14 cellular contexts compared by ENCODE assay signal in the genomic region with DNA sequence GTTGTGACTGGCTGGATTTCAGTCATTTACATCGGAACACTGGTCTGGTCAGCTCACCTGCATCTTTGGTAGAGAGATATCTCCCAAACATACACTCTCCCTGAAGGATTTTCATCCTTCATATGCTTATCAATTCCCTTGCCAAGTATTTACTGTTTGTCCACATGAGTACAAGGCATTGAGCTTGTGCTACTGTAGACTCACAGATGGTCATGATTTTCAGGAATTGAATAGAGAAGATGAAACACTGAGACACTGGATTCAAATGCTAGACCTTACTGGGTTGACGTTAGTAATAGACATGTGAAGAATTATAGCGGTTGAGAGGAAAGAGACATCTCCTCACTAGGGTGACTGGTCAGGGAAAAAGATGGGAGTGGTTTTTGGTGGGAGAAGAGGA.
DNase-seq lines count a peak whose midpoint lies in the region; ATAC-seq and TF ChIP-seq lines count a peak whose summit lies in the region.
"Had no signal": no experiment of that assay in that cellular context is flagged by ENCODE, and none has a peak within 500 bp of the region (broad histone marks: within the 10 kb centered on the region; RNA-seq: fewer than 3 reads in every experiment).

No MANE protein-coding gene starts in this region.

- TF ChIP-seq CTCF in endothelial cell (IDR thresholded peaks at IDR 0.05; ENCODE audit: unreplicated experiment) (no peak), osteoblast (IDR thresholded peaks at IDR 0.05; ENCODE audit: extremely low read depth, low read depth, low read length) (no peak)

- peaks cover 82% of the 10 kb centered on the region for H3K79me2 ChIP-seq in osteoblast (ENCODE audit: insufficient read depth, low read length)

- H3K9me3 Mint-ChIP-seq in activated naive CD4-positive, alpha-beta T cell treated with anti-CD3 and anti-CD28 coated beads, Interleukin-2, amount 50 U/mL, for 24 hours: no peaks in the 10 kb centered on the region
- peaks cover 13% of the 10 kb centered on the region for H3K9me3 Mint-ChIP-seq in activated naive CD4-positive, alpha-beta T cell treated with anti-CD3 and anti-CD28 coated beads, Interleukin-2, amount 10 ng/mL, durations not matched to agents 7 days and 5 days
- H3K9me3 Mint-ChIP-seq in endothelial cell (ENCODE audit: unreplicated experiment): peaks cover 9% of the 10 kb centered on the region

- no peak for DNase-seq in activated naive CD4-positive, alpha-beta T cell treated with anti-CD3 and anti-CD28 coated beads, Interleukin-2, amount 10 ng/mL, durations not matched to agents 7 days and 5 days
- DNase-seq in endothelial cell (ENCODE audit: low spot score): no peak
- no peak for DNase-seq in osteoblast (ENCODE audit: insufficient read length, low spot score, missing footprints)
- DNase-seq in activated CD4-positive, alpha-beta T cell treated with anti-CD3 and anti-CD28 coated beads for 48 hours: no peak
- no peak for DNase-seq in T-helper 2 cell
- no peak for DNase-seq in left cardiac atrium
- DNase-seq: ACHN; CD4-positive, CD25-positive, alpha-beta regulatory T cell; DMS53; GF-D8; H7 had no signal

- no peaks in the 10 kb centered on the region for H4K20me1 ChIP-seq in osteoblast (ENCODE audit: insufficient read depth, low read length)

- H3K4me3 Mint-ChIP-seq in activated naive CD4-positive, alpha-beta T cell treated with anti-CD3 and anti-CD28 coated beads, Interleukin-2, amount 50 U/mL, for 24 hours: no peak overlapping the region
- no peak overlapping the region for H3K4me3 Mint-ChIP-seq in activated naive CD4-positive, alpha-beta T cell treated with anti-CD3 and anti-CD28 coated beads, Interleukin-2, amount 10 ng/mL, durations not matched to agents 7 days and 5 days
- no peak overlapping the region for H3K4me3 Mint-ChIP-seq in endothelial cell (ENCODE audit: unreplicated experiment)

- peaks cover 21% of the 10 kb centered on the region for H3K4me1 ChIP-seq in osteoblast (ENCODE audit: insufficient read depth, low read length)

- CTCF ChIA-PET in activated naive CD4-positive, alpha-beta T cell treated with anti-CD3 and anti-CD28 coated beads, Interleukin-2, amount 10 ng/mL, durations not matched to agents 7 days and 5 days (lab: Charles Lee): interaction anchor here (1.2 to 3.1 kb wide), 5 partner anchors 43 to 93 kb away, joined by 5 to 13 read pairs (median 6); no protein-coding TSS in a partner anchor

- no peaks in the 10 kb centered on the region for H3K27me3 ChIP-seq in osteoblast (ENCODE audit: insufficient read depth, low read length)
- H3K27me3 ChIP-seq: BLaER1 treated with 17β-estradiol and CSF1 and Interleukin-3, amounts not matched to agents 10 nM and 100 nM had no signal

- intact Hi-C loops in left cardiac atrium (cut with DNase I): loop anchor here (5.0 kb wide), 1 partner anchor 90 kb away; no protein-coding TSS in a partner anchor

- H3K27ac ChIP-seq in osteoblast (ENCODE audit: low read depth, low read length): peak overlapping the region; percentile 42
- H3K27ac ChIP-seq: 22Rv1; BLaER1 treated with 17β-estradiol and CSF1 and Interleukin-3, amounts not matched to agents 10 nM and 100 nM had no signal

- ATAC-seq in left cardiac atrium: no peak

- H3K27me3 Mint-ChIP-seq in activated naive CD4-positive, alpha-beta T cell treated with anti-CD3 and anti-CD28 coated beads, Interleukin-2, amount 50 U/mL, for 24 hours: no peaks in the 10 kb centered on the region
- H3K27me3 Mint-ChIP-seq in activated naive CD4-positive, alpha-beta T cell treated with anti-CD3 and anti-CD28 coated beads, Interleukin-2, amount 10 ng/mL, durations not matched to agents 7 days and 5 days: peaks cover 6% of the 10 kb centered on the region
- H3K27me3 Mint-ChIP-seq in endothelial cell (ENCODE audit: unreplicated experiment): peaks cover 2% of the 10 kb centered on the region
- H3K27me3 Mint-ChIP-seq: CD4-positive, CD25-positive, alpha-beta regulatory T cell had no signal

- H3K36me3 Mint-ChIP-seq in activated naive CD4-positive, alpha-beta T cell treated with anti-CD3 and anti-CD28 coated beads, Interleukin-2, amount 50 U/mL, for 24 hours: peaks cover 6% of the 10 kb centered on the region
- peaks cover 2% of the 10 kb centered on the region for H3K36me3 Mint-ChIP-seq in activated naive CD4-positive, alpha-beta T cell treated with anti-CD3 and anti-CD28 coated beads, Interleukin-2, amount 10 ng/mL, durations not matched to agents 7 days and 5 days
- H3K36me3 Mint-ChIP-seq in endothelial cell (ENCODE audit: low read depth, unreplicated experiment): peaks cover 17% of the 10 kb centered on the region

- no peak overlapping the region for H2AFZ ChIP-seq in osteoblast (ENCODE audit: low read length)

- H3K9me3 ChIP-seq in osteoblast (ENCODE audit: low read depth, low read length): no peaks in the 10 kb centered on the region

- no peak overlapping the region for H3K4me3 ChIP-seq in osteoblast (ENCODE audit: insufficient read depth, low read length)
- H3K4me3 ChIP-seq: BLaER1 treated with 17β-estradiol and CSF1 and Interleukin-3, amounts not matched to agents 10 nM and 100 nM had no signal

- H3K36me3 ChIP-seq in osteoblast (ENCODE audit: insufficient read depth, low read length): no peaks in the 10 kb centered on the region

- H3K27ac Mint-ChIP-seq in activated naive CD4-positive, alpha-beta T cell treated with anti-CD3 and anti-CD28 coated beads, Interleukin-2, amount 50 U/mL, for 24 hours: peak overlapping the region; percentile 2
- no peak overlapping the region for H3K27ac Mint-ChIP-seq in activated naive CD4-positive, alpha-beta T cell treated with anti-CD3 and anti-CD28 coated beads, Interleukin-2, amount 10 ng/mL, durations not matched to agents 7 days and 5 days
- H3K27ac Mint-ChIP-seq in endothelial cell (ENCODE audit: unreplicated experiment): peak overlapping the region; percentile 2
- H3K27ac Mint-ChIP-seq: CD4-positive, CD25-positive, alpha-beta regulatory T cell had no signal

- H3K4me2 ChIP-seq in osteoblast (ENCODE audit: insufficient read depth, low read length): no peak overlapping the region
- H3K4me2 ChIP-seq: BLaER1 treated with 17β-estradiol and CSF1 and Interleukin-3, amounts not matched to agents 10 nM and 100 nM had no signal

- peaks cover 38% of the 10 kb centered on the region for H3K4me1 Mint-ChIP-seq in activated naive CD4-positive, alpha-beta T cell treated with anti-CD3 and anti-CD28 coated beads, Interleukin-2, amount 50 U/mL, for 24 hours
- peaks cover 10% of the 10 kb centered on the region for H3K4me1 Mint-ChIP-seq in activated naive CD4-positive, alpha-beta T cell treated with anti-CD3 and anti-CD28 coated beads, Interleukin-2, amount 10 ng/mL, durations not matched to agents 7 days and 5 days
- peaks cover 46% of the 10 kb centered on the region for H3K4me1 Mint-ChIP-seq in endothelial cell (ENCODE audit: unreplicated experiment)
